In the genomic region with DNA sequence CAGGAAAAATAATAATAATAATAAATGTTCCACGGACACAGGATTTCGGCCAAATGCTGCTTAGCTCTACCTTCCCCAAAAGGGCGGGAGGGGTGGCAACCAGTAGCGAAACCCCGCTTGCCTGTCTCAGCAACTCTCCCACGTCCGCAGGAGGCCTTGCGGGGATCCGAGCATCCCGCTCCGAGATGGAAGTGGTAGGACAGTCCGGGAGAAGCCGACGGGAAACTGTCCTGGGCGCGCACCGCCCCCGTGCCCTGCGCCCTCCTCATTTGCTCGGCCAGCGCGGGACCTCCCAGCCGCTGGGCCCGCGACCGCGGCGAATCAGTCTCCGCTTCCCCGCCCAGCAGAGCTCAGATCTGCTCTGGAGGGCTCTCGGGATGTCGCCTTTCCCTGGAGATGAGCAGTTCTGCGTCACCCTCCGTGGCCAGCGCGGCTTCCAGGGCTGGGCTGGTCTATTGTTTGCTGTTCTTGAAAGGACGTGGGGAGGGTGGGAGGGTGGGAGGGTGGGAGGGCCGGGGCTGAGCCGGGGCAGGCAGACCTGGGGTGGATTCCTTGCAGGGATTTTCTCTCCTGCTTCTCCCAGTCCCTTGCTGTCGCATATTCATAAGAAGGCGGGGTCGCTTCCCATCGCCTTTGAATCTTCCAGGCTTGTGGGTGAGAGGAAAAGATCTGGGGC, we compare ENCODE assay signal across 8 cellular contexts. TPM values are rescaled to one million over a fixed set of nuclear protein-coding genes. Genes with fewer than 3 reads are reported as not detected.
DNase-seq lines count a peak whose midpoint lies in the region; ATAC-seq and TF ChIP-seq lines count a peak whose summit lies in the region.

No MANE protein-coding gene starts in this region.

- TF ChIP-seq CTCF in brain (conservative IDR thresholded peaks at IDR 0.05) (no peak), type B pancreatic cell (conservative IDR thresholded peaks at IDR 0.05) (no peak)

- H3K4me3 Mint-ChIP-seq in activated T-cell treated with anti-CD3 and anti-CD28 coated beads, Interleukin-2, amount 50 U/mL, for 72 hours = peak overlapping the region; percentile 32 to 50
- H3K4me3 Mint-ChIP-seq in brain (peak overlapping the region; percentile 77 to 84 (median 80)), type B pancreatic cell (peak overlapping the region; percentile 82)

- peaks cover 3 to 13% of the 10 kb centered on the region in 2 donors for H3K36me3 Mint-ChIP-seq in activated T-cell treated with anti-CD3 and anti-CD28 coated beads, Interleukin-2, amount 50 U/mL, for 72 hours (ENCODE audit: insufficient read depth in 2 of 2)
- H3K36me3 Mint-ChIP-seq in brain = no peaks in the 10 kb centered on the region
- no peaks in the 10 kb centered on the region for H3K36me3 Mint-ChIP-seq in type B pancreatic cell

- no peak overlapping the region for H3K27ac Mint-ChIP-seq in activated T-cell treated with anti-CD3 and anti-CD28 coated beads, Interleukin-2, amount 50 U/mL, for 72 hours
- H3K27ac Mint-ChIP-seq in brain = peak overlapping the region in 2 of 5 experiments; percentile 30 to 50
- no peak overlapping the region for H3K27ac Mint-ChIP-seq in type B pancreatic cell

- no peak for DNase-seq in activated T-cell treated with anti-CD3 and anti-CD28 coated beads, Interleukin-2, amount 50 U/mL, for 72 hours
- no peak for DNase-seq in activated T-cell treated with anti-CD3 and anti-CD28 coated beads for 4 hours
- DNase-seq in left kidney (ENCODE audit: low read depth, low spot score) = peak; percentile 82
- DNase-seq in type B pancreatic cell (ENCODE audit: extremely low spot score, unreplicated experiment) = no peak
- no peak for DNase-seq in NCI-H2081 (lab: John Stamatoyannopoulos, UW)

- peaks cover 46% of the 10 kb centered on the region for H3K27me3 Mint-ChIP-seq in activated T-cell treated with anti-CD3 and anti-CD28 coated beads, Interleukin-2, amount 50 U/mL, for 72 hours (ENCODE audit: low read depth)
- peaks cover 35% of the 10 kb centered on the region for H3K27me3 Mint-ChIP-seq in brain
- H3K27me3 Mint-ChIP-seq in type B pancreatic cell = peaks cover 91% of the 10 kb centered on the region

- H3K9me3 Mint-ChIP-seq in activated T-cell treated with anti-CD3 and anti-CD28 coated beads, Interleukin-2, amount 50 U/mL, for 72 hours = peaks cover 6 to 7% of the 10 kb centered on the region in 2 donors
- H3K9me3 Mint-ChIP-seq in brain (peaks cover 20 to 29% (median 24%) of the 10 kb centered on the region in 5 experiments), type B pancreatic cell (peaks cover 6% of the 10 kb centered on the region)

- ATAC-seq in activated T-cell treated with anti-CD3 and anti-CD28 coated beads, Interleukin-2, amount 50 U/mL, for 72 hours (replicated peaks in 1 of 2) = no peak
- ATAC-seq in HG03139 (IDR thresholded peaks at IDR 0.05; ENCODE audit: unreplicated experiment) = no peak
- no peak for ATAC-seq in HG03039 (IDR thresholded peaks at IDR 0.05; ENCODE audit: unreplicated experiment)

- H3K4me1 Mint-ChIP-seq in activated T-cell treated with anti-CD3 and anti-CD28 coated beads, Interleukin-2, amount 50 U/mL, for 72 hours (ENCODE audit: low read depth) = no peaks in the 10 kb centered on the region
- H3K4me1 Mint-ChIP-seq in brain = peaks cover 10% of the 10 kb centered on the region
- peaks cover 4% of the 10 kb centered on the region for H3K4me1 Mint-ChIP-seq in type B pancreatic cell (ENCODE audit: unreplicated experiment)

RNA-seq across cellular contexts. Expression of a gene that starts 48.8 kb away (rescaled TPM):
- under 1 TPM; 0.58 to 0.60 TPM for total RNA-seq in activated T-cell treated with anti-CD3 and anti-CD28 coated beads, Interleukin-2, amount 50 U/mL, for 72 hours
- polyA plus RNA-seq in brain (ENCODE audit: insufficient read depth, low read depth, low replicate concordance) = 0.12 TPM
- 0.17 and 0.29 TPM in 2 replicates for total RNA-seq in type B pancreatic cell (ENCODE audit: low replicate concordance)
